Comparison of ENCODE assay signal across 8 cellular contexts in genomic region chr16:401468-402348, GRCh38. TPM values are rescaled to one million over a fixed set of nuclear protein-coding genes. Genes with fewer than 3 reads are reported as not detected.
DNase-seq lines count a peak whose midpoint lies in the region; ATAC-seq and TF ChIP-seq lines count a peak whose summit lies in the region.

Gene DECR2 (plus strand): TSS chr16:401885. CDS start chr16:401964, 79 bp downstream.

- no peaks in the 10 kb centered on the region for H3K27me3 Mint-ChIP-seq in naive thymus-derived CD8-positive, alpha-beta T cell
- no peaks in the 10 kb centered on the region for H3K27me3 Mint-ChIP-seq in stimulated activated naive B cell treated with anti-CD40 and anti-IgM and Interleukin-4, amounts not matched to agents 10 μg/mL and 1 μg/mL and 100 μg/mL, for 72 hours

- intact Hi-C loops in IMR-90 (cut with micrococcal nuclease), result loop anchor here (5.0 kb wide), 1 partner anchor 126 kb away; the partner anchor contains the start of gene CAPN15

- TF ChIP-seq POLR2A in IMR-90 (IDR thresholded peaks at IDR 0.05; ENCODE audit: low read depth, low read length), result peak; percentile 50; the same call in 1 of the 2 replicates
- TF ChIP-seq POLR2A in Peyer's patch (IDR thresholded peaks at IDR 0.05), result peak; percentile 59 to 73

- no TSS peak for BruUV-seq in IMR-90 (replicated peaks; lab: Mats Ljungman, UMichigan)

- peak within 1 kb of the TSS; percentile 95 for H3K4me3 ChIP-seq in IMR-90 (ENCODE audit: insufficient read depth, low read depth, low read length)
- peak within 1 kb of the TSS; percentile 74 to 87 (median 82) for H3K4me3 ChIP-seq in Peyer's patch
- H3K4me3 ChIP-seq in fibroblast of lung (replicated peaks in 1 of 4; ENCODE audit: control extremely low read depth in 1 of 4, insufficient read depth in 1 of 4, low read depth in 3 of 4, low read length in 4 of 4), result peak within 1 kb of the TSS; percentile 71 to 85 (median 83)

- in situ Hi-C loops in IMR-90 (cut with MboI; ENCODE audit: low sequenced_read_pairs), result no loop called here

- H3K36me3 Mint-ChIP-seq in naive thymus-derived CD8-positive, alpha-beta T cell, result no peaks in the 10 kb centered on the region
- H3K36me3 Mint-ChIP-seq in stimulated activated naive B cell treated with anti-CD40 and anti-IgM and Interleukin-4, amounts not matched to agents 10 μg/mL and 1 μg/mL and 100 μg/mL, for 72 hours, result peaks cover 2 to 10% of the 10 kb centered on the region in 2 donors

- H3K23ac ChIP-seq in IMR-90 (ENCODE audit: low read depth, low read length), result peak within 1 kb of the TSS; percentile 79

- TF ChIP-seq CTCF in IMR-90 (conservative IDR thresholded peaks at IDR 0.05; ENCODE audit: low read depth, low read length), result peak; percentile 53
- peak in 5 of 6 experiments; percentile 38 to 62 (median 54) for TF ChIP-seq CTCF in Peyer's patch (IDR thresholded peaks at IDR 0.05)
- peak; percentile 31 to 32 for TF ChIP-seq CTCF in fibroblast of lung (conservative IDR thresholded peaks at IDR 0.05 in 1 of 2, IDR thresholded peaks at IDR 0.05 in 1 of 2; ENCODE audit: low read depth in 1 of 2, low read length in 2 of 2)

- peak within 1 kb of the TSS; percentile 41 to 87; a peak in 3 of 4 replicates for H4K8ac ChIP-seq in IMR-90 (ENCODE audit: low read depth in 2 of 2, low read length in 2 of 2)

- H3K9me1 ChIP-seq in IMR-90 (ENCODE audit: insufficient read depth, low read length), result 0 out of 2 replicates have a peak, but pooled peaks cover 6% of the 10 kb centered on the region

- dilution Hi-C loops in IMR-90 (cut with HindIII; ENCODE audit: low sequenced_read_pairs, unreplicated experiment), result no loop called here

- H2AFZ ChIP-seq in IMR-90 (replicated peaks; ENCODE audit: low read length, poor library complexity) (peak within 1 kb of the TSS; percentile 99), fibroblast of lung (ENCODE audit: low read length) (peak within 1 kb of the TSS; percentile 83)

- H3K4me2 ChIP-seq in IMR-90 (ENCODE audit: low read depth, low read length), result peak within 1 kb of the TSS; percentile 79
- peak within 1 kb of the TSS; percentile 75 for H3K4me2 ChIP-seq in fibroblast of lung (ENCODE audit: extremely low read depth, insufficient read depth, low read length)

- peak within 1 kb of the TSS; percentile 88 for H3K4ac ChIP-seq in IMR-90 (ENCODE audit: low read depth, low read length)

- POLR2A ChIA-PET in IMR-90 (lab: Charles Lee; ENCODE audit: unreplicated experiment), result interaction anchor here (1.2 kb wide), 1 partner anchor 15 kb away, joined by 3 read pairs; no protein-coding TSS in a partner anchor
- POLR2A ChIA-PET in naive thymus-derived CD8-positive, alpha-beta T cell (lab: Charles Lee), result interaction anchor here (0.5 to 5.6 kb wide), 17 partner anchors 10 to 319 kb away, joined by 3 to 72 read pairs (median 4); partner anchors contain the start of genes ANTKMT, AXIN1, CAPN15 and FAM234A

- H3K27ac ChIP-seq in IMR-90 (ENCODE audit: insufficient read depth, low read length), result peak within 1 kb of the TSS; percentile 90
- peak within 1 kb of the TSS; percentile 74 to 94 (median 88) for H3K27ac ChIP-seq in Peyer's patch
- H3K27ac ChIP-seq in fibroblast of lung (ENCODE audit: insufficient read depth, low read length), result peak within 1 kb of the TSS; percentile 67

- H2AK5ac ChIP-seq in IMR-90 (ENCODE audit: low read depth, low read length), result peak within 1 kb of the TSS; percentile 77

- peaks cover 15% of the 10 kb centered on the region; the same call in 1 of the 2 replicates for H4K20me1 ChIP-seq in IMR-90 (ENCODE audit: insufficient read depth, low read length)
- no peaks in the 10 kb centered on the region for H4K20me1 ChIP-seq in fibroblast of lung (ENCODE audit: control insufficient read depth, extremely low read depth, insufficient read depth, low read length)

- H3K14ac ChIP-seq in IMR-90 (replicated peaks; ENCODE audit: low read depth, low read length), result peak within 1 kb of the TSS; percentile 98

- H2AK9ac ChIP-seq in IMR-90 (replicated peaks; ENCODE audit: low read depth, low read length, poor library complexity), result peak within 1 kb of the TSS; percentile 98

- peak within 1 kb of the TSS; percentile 82 for H4K91ac ChIP-seq in IMR-90 (ENCODE audit: insufficient read depth, low read depth, low read length)

- H3K79me1 ChIP-seq in IMR-90 (ENCODE audit: low read depth in 1 of 2, low read length in 2 of 2), result peaks cover 4 to 37% of the 10 kb centered on the region in 2 experiments

- peak within 1 kb of the TSS; percentile 68 to 98 (median 96) for H3K27ac Mint-ChIP-seq in naive thymus-derived CD8-positive, alpha-beta T cell
- H3K27ac Mint-ChIP-seq in stimulated activated naive B cell treated with anti-CD40 and anti-IgM and Interleukin-4, amounts not matched to agents 10 μg/mL and 1 μg/mL and 100 μg/mL, for 72 hours, result peak within 1 kb of the TSS; percentile 99

- no peaks in the 10 kb centered on the region for H3K9me3 ChIP-seq in IMR-90 (ENCODE audit: control insufficient read depth, insufficient read depth, low read length)
- no peaks in the 10 kb centered on the region for H3K9me3 ChIP-seq in Peyer's patch
- H3K9me3 ChIP-seq in fibroblast of lung (ENCODE audit: control insufficient read depth, insufficient read depth, low read depth, low read length), result no peaks in the 10 kb centered on the region

- peaks cover 6 to 21% (median 17%) of the 10 kb centered on the region in 4 donors for H3K4me1 Mint-ChIP-seq in naive thymus-derived CD8-positive, alpha-beta T cell
- H3K4me1 Mint-ChIP-seq in stimulated activated naive B cell treated with anti-CD40 and anti-IgM and Interleukin-4, amounts not matched to agents 10 μg/mL and 1 μg/mL and 100 μg/mL, for 72 hours, result peaks cover 20 to 27% of the 10 kb centered on the region in 2 donors

- H2BK15ac ChIP-seq in IMR-90 (ENCODE audit: low read depth, low read length), result no peak within 1 kb of the TSS

- H3K4me1 ChIP-seq in IMR-90 (ENCODE audit: control insufficient read depth, insufficient read depth, low read length) (peaks cover 4% of the 10 kb centered on the region), Peyer's patch (peaks cover 0 to 29% (median 0%) of the 10 kb centered on the region in 4 donors), fibroblast of lung (ENCODE audit: control insufficient read depth, extremely low read depth, insufficient read depth, low read length) (peaks cover 2% of the 10 kb centered on the region)

- peak within 1 kb of the TSS; percentile 97 for H3K9ac ChIP-seq in IMR-90 (ENCODE audit: low read depth, low read length)
- peak within 1 kb of the TSS; percentile 86 for H3K9ac ChIP-seq in fibroblast of lung (ENCODE audit: insufficient read depth, low read length)

- H2BK5ac ChIP-seq in IMR-90 (ENCODE audit: low read depth, low read length, poor library complexity, severe bottlenecking), result peak within 1 kb of the TSS; percentile 73

- peaks cover 19% of the 10 kb centered on the region for H3K36me3 ChIP-seq in IMR-90 (ENCODE audit: control insufficient read depth, insufficient read depth, low read length)
- no peaks in the 10 kb centered on the region for H3K36me3 ChIP-seq in Peyer's patch
- peaks cover 8% of the 10 kb centered on the region for H3K36me3 ChIP-seq in fibroblast of lung (ENCODE audit: control insufficient read depth, insufficient read depth, low read length)

- H2BK120ac ChIP-seq in IMR-90 (ENCODE audit: low read depth, low read length), result peak within 1 kb of the TSS; percentile 78

- DNase-seq in D341Med (ENCODE audit: low spot score), result peak; percentile 95
- peak; percentile 85 for DNase-seq in IMR-90
- peak; percentile 98 to 99 (median 99) for DNase-seq in Peyer's patch
- DNase-seq in activated T-helper 1 cell treated with anti-CD3 and anti-CD28 coated beads, Interleukin-2, amount 50 U/mL, for 16 hours (ENCODE audit: low read depth in 1 of 2, low spot score in 1 of 2), result peak; percentile 98 to 99
- peak; percentile 83 to 91 for DNase-seq in fibroblast of lung (ENCODE audit: low read depth in 2 of 2)
- DNase-seq in naive thymus-derived CD8-positive, alpha-beta T cell, result peak; percentile 90 to 100 (median 96)
- DNase-seq in stimulated activated naive B cell treated with anti-CD40 and anti-IgM and Interleukin-4, amounts not matched to agents 10 μg/mL and 1 μg/mL and 100 μg/mL, for 72 hours, result peak; percentile 90

- no peaks in the 10 kb centered on the region for H3K27me3 ChIP-seq in IMR-90 (ENCODE audit: control insufficient read depth, insufficient read depth, low read length)
- no peaks in the 10 kb centered on the region for H3K27me3 ChIP-seq in Peyer's patch
- no peaks in the 10 kb centered on the region for H3K27me3 ChIP-seq in fibroblast of lung (ENCODE audit: control insufficient read depth, insufficient read depth, low read length)

- peaks cover 1% of the 10 kb centered on the region for H3K79me2 ChIP-seq in fibroblast of lung (ENCODE audit: control insufficient read depth, insufficient read depth, low read length)

- peak within 1 kb of the TSS; percentile 75 for H4K5ac ChIP-seq in IMR-90 (ENCODE audit: low read depth, low read length)

- 0 out of 2 replicates have a peak within 1 kb of the TSS, but pooled peaks have one; percentile 34 for H2BK20ac ChIP-seq in IMR-90 (ENCODE audit: low read depth, low read length)

- no peaks in the 10 kb centered on the region for H3K9me3 Mint-ChIP-seq in naive thymus-derived CD8-positive, alpha-beta T cell
- H3K9me3 Mint-ChIP-seq in stimulated activated naive B cell treated with anti-CD40 and anti-IgM and Interleukin-4, amounts not matched to agents 10 μg/mL and 1 μg/mL and 100 μg/mL, for 72 hours, result no peaks in the 10 kb centered on the region

- CTCF ChIA-PET in IMR-90 (lab: Yijun Ruan, JAX), result interaction anchor here (0.5 to 0.7 kb wide), 2 partner anchors 10 to 40 kb away, joined by 3 to 6 read pairs; no protein-coding TSS in a partner anchor

- ATAC-seq in GM21381 (IDR thresholded peaks at IDR 0.05; ENCODE audit: unreplicated experiment), result peak; percentile 49
- ATAC-seq in IMR-90 (ENCODE audit: low read depth), result peak; percentile 88
- ATAC-seq in naive thymus-derived CD8-positive, alpha-beta T cell, result peak; percentile 78
- ATAC-seq in stimulated activated naive B cell treated with anti-CD40 and anti-IgM and Interleukin-4, amounts not matched to agents 10 μg/mL and 1 μg/mL and 100 μg/mL, for 72 hours (replicated peaks), result peak; percentile 75 to 83

- TF ChIP-seq RAD21 in IMR-90 (IDR thresholded peaks at IDR 0.05; ENCODE audit: low read length), result peak; percentile 59

- WGBS in IMR-90 (ENCODE audit: extremely low coverage in 2 of 2, insufficient read length in 1 of 2), 2 experiments, result 1% methylated on average over 40 of the region's 91 CpGs; no CpG with 5 or more reads in 1 of the 2 experiments

- peak within 1 kb of the TSS; percentile 47 for H3K56ac ChIP-seq in IMR-90 (ENCODE audit: extremely low read depth, insufficient read depth, low read length)

- H3K18ac ChIP-seq in IMR-90 (ENCODE audit: low read depth, low read length), result no peak within 1 kb of the TSS; the same call in 1 of the 2 replicates

- H3K4me3 Mint-ChIP-seq in naive thymus-derived CD8-positive, alpha-beta T cell, result peak within 1 kb of the TSS; percentile 85 to 95 (median 90)
- H3K4me3 Mint-ChIP-seq in stimulated activated naive B cell treated with anti-CD40 and anti-IgM and Interleukin-4, amounts not matched to agents 10 μg/mL and 1 μg/mL and 100 μg/mL, for 72 hours, result peak within 1 kb of the TSS; percentile 87 to 91

RNA-seq across cellular contexts. Expression of gene DECR2, which starts in this region (rescaled TPM):
- total RNA-seq in IMR-90 (2012; rRNA removed), result 3.9 TPM in 2 replicates
- 26.7 and 29.6 TPM in 2 replicates for polyA plus RNA-seq in IMR-90 (2012; rRNA removed)
- 14.9 and 32.6 TPM in 2 replicates for polyA plus RNA-seq in IMR-90 (2012; cell fraction: cytosol; rRNA removed)
- 68.9 and 165 TPM in 2 replicates for polyA plus RNA-seq in IMR-90 (2012; cell fraction: nucleus; rRNA removed; ENCODE audit: low replicate concordance)
- total RNA-seq in Peyer's patch, result 100 to 1,000 TPM in 2 of 4 donors, 10 to 100 TPM in 2; 32.2 to 154 (median 105) TPM
- total RNA-seq in fibroblast of lung, result 6.4 and 12.1 TPM in 2 replicates
- 10.8 and 12.0 TPM in 2 replicates for polyA plus RNA-seq in fibroblast of lung
- polyA plus RNA-seq in fibroblast of lung (2012), result 19.1 and 20.9 TPM in 2 replicates
- 9.7 and 25.1 TPM in 2 replicates for polyA minus RNA-seq in fibroblast of lung (ENCODE audit: low replicate concordance)
- 10 to 100 TPM in 1 of 2 experiments, 1 to 10 TPM in 1; 8.5 to 10.8 TPM for total RNA-seq in naive thymus-derived CD8-positive, alpha-beta T cell
- 10 to 100 TPM in 1 of 3 donors, 1 to 10 TPM in 2; 7.4 to 12.2 (median 8.5) TPM for polyA plus RNA-seq in naive thymus-derived CD8-positive, alpha-beta T cell

Comparison
In these comparisons a context has a peak if more than half of its experiments do, and no peak if none do; other contexts are left out.
1. Peak in every context shown above with its lines: DNase-seq, ATAC-seq, H3K4me3 ChIP-seq and H3K27ac ChIP-seq.